Comparison of ENCODE assay signal across 23 cellular contexts in genomic region chr6:4378319-4378996, GRCh38.
"Had no signal": no experiment of that assay in that cellular context is flagged by ENCODE, and none has a peak within 500 bp of the region (broad histone marks: within the 10 kb centered on the region; RNA-seq: fewer than 3 reads in every experiment).

No MANE protein-coding gene starts in this region.

- H3K27me3 Mint-ChIP-seq: activated CD4-positive, alpha-beta T cell treated with anti-CD3 and anti-CD28 coated beads, Interleukin-2, amount 10 ng/mL, durations not matched to agents 24 days and 14 days; activated naive CD4-positive, alpha-beta T cell treated with anti-CD3 and anti-CD28 coated beads, Interleukin-2, amount 10 ng/mL, durations not matched to agents 7 days and 5 days had no signal

- H3K27ac Mint-ChIP-seq: activated CD4-positive, alpha-beta T cell treated with anti-CD3 and anti-CD28 coated beads, Interleukin-2, amount 10 ng/mL, durations not matched to agents 24 days and 14 days; activated CD8-positive, alpha-beta T cell treated with anti-CD3 and anti-CD28 coated beads for 36 hours; activated naive CD4-positive, alpha-beta T cell treated with anti-CD3 and anti-CD28 coated beads, Interleukin-2, amount 10 ng/mL, durations not matched to agents 7 days and 5 days; activated naive CD8-positive, alpha-beta T cell; activated naive CD8-positive, alpha-beta T cell treated with anti-CD3 and anti-CD28 coated beads, Interleukin-2, amount 50 U/mL, for 24 hours; brain; T-helper 1 cell treated with Interleukin-12 subunit alpha and Interleukin-12 subunit beta and Interleukin-4 antibody, amounts not matched to agents 30 μg/mL and 1 μg/mL, for 36 hours; T-helper 2 cell treated with Interferon-gamma antibody and Interleukin-4, amounts not matched to agents 5 μg/mL and 100 μg/mL, for 36 hours had no signal

- FAIRE-seq: TTC549 had no signal

- H3K4me1 Mint-ChIP-seq: activated CD4-positive, alpha-beta T cell treated with anti-CD3 and anti-CD28 coated beads, Interleukin-2, amount 10 ng/mL, durations not matched to agents 24 days and 14 days; activated naive CD4-positive, alpha-beta T cell treated with anti-CD3 and anti-CD28 coated beads, Interleukin-2, amount 10 ng/mL, durations not matched to agents 7 days and 5 days; activated naive CD8-positive, alpha-beta T cell treated with anti-CD3 and anti-CD28 coated beads, Interleukin-2, amount 50 U/mL, for 24 hours had no signal

- DNase-seq: activated CD4-positive, alpha-beta T cell treated with anti-CD3 and anti-CD28 coated beads, Interleukin-2, amount 10 ng/mL, durations not matched to agents 24 days and 14 days; activated CD4-positive, alpha-beta T cell treated with anti-CD3 and anti-CD28 coated beads, Interleukin-2, amount 50 U/mL, for 4 hours; activated CD8-positive, alpha-beta T cell treated with anti-CD3 and anti-CD28 coated beads for 36 hours; activated effector memory CD4-positive, alpha-beta T cell treated with Interleukin-2 at 50 U/mL for 16 hours; activated naive CD4-positive, alpha-beta T cell treated with anti-CD3 and anti-CD28 coated beads, Interleukin-2, amount 10 ng/mL, durations not matched to agents 7 days and 5 days; activated naive CD8-positive, alpha-beta T cell treated with anti-CD3 and anti-CD28 coated beads, Interleukin-2, amount 50 U/mL, for 24 hours; activated T-cell treated with anti-CD3 and anti-CD28 coated beads for 4 hours; activated T-cell treated with anti-CD3 and anti-CD28 coated beads, Interleukin-2, amount 50 U/mL, for 4 hours; anterior cingulate cortex; central memory CD4-positive, alpha-beta T cell; NCI-H1105; NCI-H1417 treated with DMSO at 0.1 percent for 48 hours; NCI-H187 treated with DMSO at 0.1 percent for 48 hours; NCI-H2081; NCI-H345; NCI-H524 treated with DMSO at 0.1 percent for 48 hours; SIG-M5 had no signal

- H3K36me3 Mint-ChIP-seq: activated naive CD4-positive, alpha-beta T cell treated with anti-CD3 and anti-CD28 coated beads, Interleukin-2, amount 10 ng/mL, durations not matched to agents 7 days and 5 days; brain had no signal

- H3K4me3 Mint-ChIP-seq: activated CD4-positive, alpha-beta T cell treated with anti-CD3 and anti-CD28 coated beads, Interleukin-2, amount 10 ng/mL, durations not matched to agents 24 days and 14 days; activated CD8-positive, alpha-beta T cell treated with anti-CD3 and anti-CD28 coated beads for 36 hours; activated naive CD4-positive, alpha-beta T cell treated with anti-CD3 and anti-CD28 coated beads, Interleukin-2, amount 10 ng/mL, durations not matched to agents 7 days and 5 days; activated naive CD8-positive, alpha-beta T cell; activated naive CD8-positive, alpha-beta T cell treated with anti-CD3 and anti-CD28 coated beads, Interleukin-2, amount 50 U/mL, for 24 hours; activated T-cell treated with anti-CD3 and anti-CD28 coated beads, Interleukin-2, amount 50 U/mL, for 4 hours; brain; T-helper 1 cell treated with Interleukin-12 subunit alpha and Interleukin-12 subunit beta and Interleukin-4 antibody, amounts not matched to agents 30 μg/mL and 1 μg/mL, for 36 hours; T-helper 2 cell treated with Interferon-gamma antibody and Interleukin-4, amounts not matched to agents 5 μg/mL and 100 μg/mL, for 36 hours had no signal

- ATAC-seq: activated CD8-positive, alpha-beta T cell treated with anti-CD3 and anti-CD28 coated beads for 36 hours; activated naive CD8-positive, alpha-beta T cell treated with anti-CD3 and anti-CD28 coated beads, Interleukin-2, amount 50 U/mL, for 24 hours; activated T-cell treated with anti-CD3 and anti-CD28 coated beads, Interleukin-2, amount 50 U/mL, for 4 hours; Panc1 had no signal
